ENCODE assay signal across 8 cellular contexts in the genomic region with DNA sequence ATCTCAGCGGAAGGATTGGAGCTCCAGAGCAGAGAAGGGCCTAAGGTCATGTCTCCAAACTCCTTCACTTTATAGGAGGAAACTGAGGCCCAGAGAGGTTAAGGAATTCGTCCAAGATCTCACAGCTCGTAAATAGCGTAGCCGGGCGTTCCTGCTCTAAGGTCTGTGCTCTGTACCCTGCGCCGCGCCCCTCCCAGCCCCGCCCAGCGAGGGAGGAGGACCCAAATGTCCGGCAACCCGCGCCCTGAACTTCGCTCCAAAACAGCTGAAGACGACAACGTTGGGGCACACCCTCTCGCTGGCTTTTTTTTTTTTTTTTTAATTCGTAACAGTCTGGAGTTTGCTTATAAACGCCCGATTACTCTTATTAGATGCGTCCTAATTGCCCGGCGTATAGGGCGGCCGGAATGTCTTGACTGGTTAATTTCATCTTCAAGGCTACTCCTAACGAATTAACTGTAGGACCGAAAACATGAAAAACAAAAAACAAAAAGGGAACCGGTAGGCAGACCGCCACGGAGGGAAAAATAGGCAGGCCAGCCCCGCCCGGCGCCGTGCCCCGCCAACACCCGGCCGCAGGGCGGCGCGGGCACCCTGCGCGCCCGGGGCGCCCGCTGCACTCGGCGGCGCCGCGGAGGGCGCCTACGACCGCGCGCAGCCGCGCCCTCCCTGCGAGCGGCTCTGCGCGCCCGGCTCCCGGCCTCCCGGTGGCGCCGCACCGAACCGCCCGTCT. TPM values are rescaled to one million over a fixed set of nuclear protein-coding genes. Genes with fewer than 3 reads are reported as not detected.
DNase-seq lines count a peak whose midpoint lies in the region; ATAC-seq and TF ChIP-seq lines count a peak whose summit lies in the region.

No MANE protein-coding gene starts in this region.

- no peak overlapping the region for H3K27ac ChIP-seq in ectodermal cell (ENCODE audit: insufficient read depth, low read depth, low read length, poor library complexity, severe bottlenecking)
- H3K27ac ChIP-seq in lung (ENCODE audit: low read depth in 1 of 2, low read length in 1 of 2) = peak overlapping the region; percentile 99

- H3K36me3 ChIP-seq in ectodermal cell (ENCODE audit: control insufficient read depth, insufficient read depth, low read length) (no peaks in the 10 kb centered on the region), lung (ENCODE audit: control insufficient read depth in 2 of 2, insufficient read depth in 2 of 2, low read length in 2 of 2) (no peaks in the 10 kb centered on the region)

- H3K4me3 ChIP-seq in ectodermal cell (ENCODE audit: insufficient read depth, low read depth, low read length) = peak overlapping the region; percentile 64
- H3K4me3 ChIP-seq in lung = peak overlapping the region; percentile 49

- DNase-seq in AG09319 (ENCODE audit: extremely low read depth, low read depth) (peak; percentile 79), NCI-H226 (peak; percentile 85), lung (ENCODE audit: low spot score) (peak; percentile 94)
- DNase-seq in activated CD4-positive, alpha-beta T cell treated with anti-CD3 and anti-CD28 coated beads, Interleukin-2, amount 50 U/mL, for 4 hours = peak; percentile 58 to 66
- peak; percentile 57 for DNase-seq in stimulated activated CD8-positive, alpha-beta memory T cell treated with anti-CD3 and anti-CD28 coated beads, Interleukin-4, amount 100 ng/mL, for 24 hours (ENCODE audit: low read depth)

- H3K27me3 ChIP-seq in ectodermal cell (ENCODE audit: control insufficient read depth, insufficient read depth, low read length, poor library complexity, severe bottlenecking) = peaks cover 46% of the 10 kb centered on the region
- no peaks in the 10 kb centered on the region for H3K27me3 ChIP-seq in lung (ENCODE audit: control insufficient read depth, insufficient read depth)

- WGBS in ectodermal cell, 2 experiments = 0% methylated on average over 70 of the region's 70 CpGs
- 0 to 1% methylated on average over 58 to 70 of the region's 70 CpGs for WGBS in lung, 2 donors

- no peaks in the 10 kb centered on the region for H3K9me3 ChIP-seq in ectodermal cell (ENCODE audit: control insufficient read depth, low read length)
- no peaks in the 10 kb centered on the region for H3K9me3 ChIP-seq in lung (ENCODE audit: control insufficient read depth in 2 of 2, insufficient read depth in 1 of 2, low read length in 1 of 2)

- H3K4me1 ChIP-seq in ectodermal cell (ENCODE audit: control insufficient read depth, insufficient read depth, low read length) = peaks cover 4% of the 10 kb centered on the region
- H3K4me1 ChIP-seq in lung (ENCODE audit: control insufficient read depth in 2 of 2, insufficient read depth in 2 of 2, low read length in 2 of 2) = peaks cover 0 to 1% of the 10 kb centered on the region in 2 donors

- peak; percentile 17 for ATAC-seq in GM18873 (IDR thresholded peaks at IDR 0.05; ENCODE audit: low FRiP score, unreplicated experiment)
- ATAC-seq in HG03103 (IDR thresholded peaks at IDR 0.05; ENCODE audit: low read depth, unreplicated experiment) = peak; percentile 21
- ATAC-seq in lung (ENCODE audit: insufficient read depth, low FRiP score) = peak; percentile 19

- TF ChIP-seq CTCF in AG09319 (IDR thresholded peaks at IDR 0.05; ENCODE audit: low read depth, low read length) = no peak; the same call in 1 of the 2 replicates
- TF ChIP-seq CTCF in lung (IDR thresholded peaks at IDR 0.05; ENCODE audit: control extremely low read depth, extremely low read depth) = no peak

RNA-seq across cellular contexts. Expression of gene FOSL2, which starts 0.9 kb away (rescaled TPM):
- 5.8 TPM for polyA plus RNA-seq in ectodermal cell (2013, experiment 1 of 4)
- polyA plus RNA-seq in ectodermal cell (2013, experiment 2 of 4) = 6.6 TPM
- 4.3 TPM for polyA plus RNA-seq in ectodermal cell (2013, experiment 3 of 4)
- 4.3 TPM for polyA plus RNA-seq in ectodermal cell (2013, experiment 4 of 4)
- 10 to 100 TPM; 40.0 to 97.0 TPM for total RNA-seq in lung
- polyA plus RNA-seq in lung = 10 to 100 TPM; 23.5 to 97.9 TPM
